ENCODE assay signal across 1 cellular context in genomic region chr13:66657165-66657895, GRCh38.
TF ChIP-seq lines count a peak whose summit lies in the region.

No MANE protein-coding gene starts in this region.

TF ChIP-seq in HEK293, 187 proteins besides CTCF, POLR2A, EP300 and RAD21 (continued from another document and continues in another):
- TF ChIP-seq RBAK (tag by site-specific recombination; IDR thresholded peaks at IDR 0.05) (no peak), ZNF121 (tag by site-specific recombination; IDR thresholded peaks at IDR 0.05) (no peak), ZNF223 (tag by site-specific recombination; IDR thresholded peaks at IDR 0.05) (no peak), ZNF18 (tag by site-specific recombination; IDR thresholded peaks at IDR 0.05) (no peak), BCL6B (tag by site-specific recombination; IDR thresholded peaks at IDR 0.05) (no peak), ZNF654 (tag by site-specific recombination; IDR thresholded peaks at IDR 0.05; ENCODE audit: low read depth) (no peak), SP2 (tag by site-specific recombination; IDR thresholded peaks at IDR 0.05) (no peak), OVOL3 (tag by site-specific recombination; IDR thresholded peaks at IDR 0.05) (no peak), ZFHX2 (tag by site-specific recombination; conservative IDR thresholded peaks at IDR 0.05) (no peak), ZSCAN4 (tag by site-specific recombination; IDR thresholded peaks at IDR 0.05) (no peak), ZNF645 (tag by site-specific recombination; IDR thresholded peaks at IDR 0.05) (no peak), ZNF501 (tag by site-specific recombination; IDR thresholded peaks at IDR 0.05) (no peak; the same call in 1 of the 2 replicates), ZNF629 (tag by site-specific recombination; IDR thresholded peaks at IDR 0.05) (peak; percentile 93), IKZF3 (tag by site-specific recombination; IDR thresholded peaks at IDR 0.05) (peak; percentile 48; the same call in 1 of the 2 replicates), ZNF148 (tag by site-specific recombination; IDR thresholded peaks at IDR 0.05; ENCODE audit: borderline replicate concordance) (no peak), ZNF362 (tag by site-specific recombination; IDR thresholded peaks at IDR 0.05) (peak; percentile 51; the same call in 1 of the 2 replicates), ZNF704 (tag by site-specific recombination; IDR thresholded peaks at IDR 0.05) (no peak), ZNF311 (tag by site-specific recombination; IDR thresholded peaks at IDR 0.05; ENCODE audit: borderline replicate concordance) (no peak), KLF7 (tag by site-specific recombination; IDR thresholded peaks at IDR 0.05; ENCODE audit: borderline replicate concordance) (no peak), ZNF214 (tag by site-specific recombination; IDR thresholded peaks at IDR 0.05; ENCODE audit: borderline replicate concordance) (no peak), ZNF571 (tag by site-specific recombination; IDR thresholded peaks at IDR 0.05) (no peak), ZBTB6 (tag by site-specific recombination; IDR thresholded peaks at IDR 0.05) (no peak), PBX3 (CRISPR knock-in tag; IDR thresholded peaks at IDR 0.05) (no peak), ZNF37A (tag by site-specific recombination; IDR thresholded peaks at IDR 0.05) (no peak), ZNF843 (tag by site-specific recombination; IDR thresholded peaks at IDR 0.05) (peak; percentile 45; the same call in 1 of the 2 replicates), ZNF184 (tag by site-specific recombination; IDR thresholded peaks at IDR 0.05) (peak; percentile 70; the same call in 1 of the 2 replicates), ELK4 (IDR thresholded peaks at IDR 0.05; ENCODE audit: borderline replicate concordance, low read depth, low read length) (no peak), MEIS1 (CRISPR knock-in tag; IDR thresholded peaks at IDR 0.05; ENCODE audit: borderline replicate concordance) (no peak), SCRT2 (tag by site-specific recombination; IDR thresholded peaks at IDR 0.05) (peak; percentile 29; the same call in 1 of the 2 replicates), GLI4 (tag by site-specific recombination; IDR thresholded peaks at IDR 0.05) (no peak), ZNF248 (tag by site-specific recombination; IDR thresholded peaks at IDR 0.05) (no peak), ZNF747 (tag by site-specific recombination; IDR thresholded peaks at IDR 0.05) (no peak), PRDM6 (tag by site-specific recombination; IDR thresholded peaks at IDR 0.05) (peak; percentile 79), ZNF341 (tag by site-specific recombination; IDR thresholded peaks at IDR 0.05; ENCODE audit: low read depth) (no peak), ZNF391 (tag by site-specific recombination; IDR thresholded peaks at IDR 0.05; ENCODE audit: borderline replicate concordance, low read depth) (no peak), ZNF768 (tag by site-specific recombination; IDR thresholded peaks at IDR 0.05) (no peak), ZNF664 (tag by site-specific recombination; IDR thresholded peaks at IDR 0.05) (0 out of 2 replicates have a peak, but pooled peaks have one; percentile 28), ZNF548 (tag by site-specific recombination; IDR thresholded peaks at IDR 0.05) (no peak), ZNF133 (tag by site-specific recombination; IDR thresholded peaks at IDR 0.05) (no peak), ZNF510 (tag by site-specific recombination; IDR thresholded peaks at IDR 0.05; ENCODE audit: insufficient replicate concordance) (no peak), BCL11B (tag by site-specific recombination; IDR thresholded peaks at IDR 0.05; ENCODE audit: low read depth) (no peak), ZIC2 (tag by site-specific recombination; IDR thresholded peaks at IDR 0.05) (no peak), ZNF302 (tag by site-specific recombination; IDR thresholded peaks at IDR 0.05; ENCODE audit: low read depth) (no peak), ZBTB8A (tag by site-specific recombination; IDR thresholded peaks at IDR 0.05) (no peak), ZNF394 (tag by site-specific recombination; IDR thresholded peaks at IDR 0.05; ENCODE audit: borderline replicate concordance) (0 out of 2 replicates have a peak, but pooled peaks have one; percentile 25), ZNF169 (tag by site-specific recombination; IDR thresholded peaks at IDR 0.05) (no peak), ZBTB48 (tag by site-specific recombination; IDR thresholded peaks at IDR 0.05) (no peak)
